In the genomic region with DNA sequence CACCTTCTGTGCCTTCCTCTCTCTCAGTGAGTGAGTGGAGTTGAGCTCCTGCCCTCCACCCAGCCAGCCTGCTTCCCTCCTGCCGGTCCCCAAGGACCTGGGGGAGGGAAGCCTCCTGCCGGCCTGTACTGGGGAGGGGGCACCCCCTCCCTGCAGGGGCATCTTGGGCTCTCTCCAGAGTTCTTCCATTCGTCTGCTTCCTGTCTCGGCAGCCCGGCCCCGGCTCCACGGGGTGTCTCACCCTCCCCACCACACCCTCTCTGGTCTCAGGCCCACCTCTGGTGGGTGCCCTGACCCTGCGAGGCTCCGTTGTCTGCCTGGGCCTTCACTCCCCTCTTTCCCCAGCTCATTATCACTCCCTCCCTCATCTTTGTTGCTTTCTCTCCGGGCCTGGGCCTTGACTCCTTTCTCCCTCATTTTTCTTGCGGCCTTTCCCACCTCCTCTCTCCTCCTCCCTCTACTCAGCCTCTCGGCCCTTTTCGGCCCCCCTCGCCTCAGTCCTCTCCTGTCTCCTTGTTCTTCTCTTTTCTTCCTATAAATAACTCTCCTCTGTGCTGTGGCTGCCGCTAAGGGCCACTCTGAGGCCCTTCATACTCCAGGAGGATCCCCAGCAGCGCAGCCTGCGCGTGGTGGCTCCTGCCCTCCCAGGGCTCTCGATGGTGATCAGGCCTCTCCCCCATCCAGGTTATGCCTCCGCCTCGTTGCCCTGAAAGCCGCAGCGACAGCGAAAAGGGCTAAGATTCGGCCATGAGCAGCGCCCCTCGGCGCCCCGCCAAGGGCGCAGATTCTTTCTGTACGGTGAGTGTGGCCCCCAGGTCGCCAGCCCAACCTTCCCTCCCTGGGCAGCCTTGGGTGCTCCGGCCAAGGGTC, we compare ENCODE assay signal across 1 cellular context.
A peak's percentile ranks its signal among the peaks of the same experiment; 100 is the strongest.
TF ChIP-seq lines count a peak whose summit lies in the region.

No MANE protein-coding gene starts in this region.

TF ChIP-seq in K562, 482 proteins besides CTCF, POLR2A, EP300 and RAD21 (continued from another document):
- TF ChIP-seq, protein P1, sequence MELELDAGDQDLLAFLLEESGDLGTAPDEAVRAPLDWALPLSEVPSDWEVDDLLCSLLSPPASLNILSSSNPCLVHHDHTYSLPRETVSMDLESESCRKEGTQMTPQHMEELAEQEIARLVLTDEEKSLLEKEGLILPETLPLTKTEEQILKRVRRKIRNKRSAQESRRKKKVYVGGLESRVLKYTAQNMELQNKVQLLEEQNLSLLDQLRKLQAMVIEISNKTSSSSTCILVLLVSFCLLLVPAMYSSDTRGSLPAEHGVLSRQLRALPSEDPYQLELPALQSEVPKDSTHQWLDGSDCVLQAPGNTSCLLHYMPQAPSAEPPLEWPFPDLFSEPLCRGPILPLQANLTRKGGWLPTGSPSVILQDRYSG (tag; conservative IDR thresholded peaks at IDR 0.05; ENCODE audit: low read depth) = 0 out of 2 replicates have a peak, but pooled peaks have one; percentile 31
- TF ChIP-seq POLR2B (IDR thresholded peaks at IDR 0.05; ENCODE audit: low read depth, partially characterized antibody) = peak; percentile 14
- no peak for TF ChIP-seq ZNF140 (CRISPR knock-in tag; IDR thresholded peaks at IDR 0.05)
- no peak for TF ChIP-seq ZNF717 (CRISPR knock-in tag; IDR thresholded peaks at IDR 0.05)
- no peak for TF ChIP-seq CEBPG (CRISPR knock-in tag; IDR thresholded peaks at IDR 0.05)
- no peak for TF ChIP-seq CEBPG (tag; conservative IDR thresholded peaks at IDR 0.05 in 1 of 2, IDR thresholded peaks at IDR 0.05 in 1 of 2)
- TF ChIP-seq ZNF668 (CRISPR knock-in tag; IDR thresholded peaks at IDR 0.05) = no peak
- no peak for TF ChIP-seq ZNF354B (CRISPR knock-in tag; IDR thresholded peaks at IDR 0.05)
- TF ChIP-seq, protein P2, sequence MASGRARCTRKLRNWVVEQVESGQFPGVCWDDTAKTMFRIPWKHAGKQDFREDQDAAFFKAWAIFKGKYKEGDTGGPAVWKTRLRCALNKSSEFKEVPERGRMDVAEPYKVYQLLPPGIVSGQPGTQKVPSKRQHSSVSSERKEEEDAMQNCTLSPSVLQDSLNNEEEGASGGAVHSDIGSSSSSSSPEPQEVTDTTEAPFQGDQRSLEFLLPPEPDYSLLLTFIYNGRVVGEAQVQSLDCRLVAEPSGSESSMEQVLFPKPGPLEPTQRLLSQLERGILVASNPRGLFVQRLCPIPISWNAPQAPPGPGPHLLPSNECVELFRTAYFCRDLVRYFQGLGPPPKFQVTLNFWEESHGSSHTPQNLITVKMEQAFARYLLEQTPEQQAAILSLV (tag; IDR thresholded peaks at IDR 0.05) = no peak
- TF ChIP-seq, protein P3, sequence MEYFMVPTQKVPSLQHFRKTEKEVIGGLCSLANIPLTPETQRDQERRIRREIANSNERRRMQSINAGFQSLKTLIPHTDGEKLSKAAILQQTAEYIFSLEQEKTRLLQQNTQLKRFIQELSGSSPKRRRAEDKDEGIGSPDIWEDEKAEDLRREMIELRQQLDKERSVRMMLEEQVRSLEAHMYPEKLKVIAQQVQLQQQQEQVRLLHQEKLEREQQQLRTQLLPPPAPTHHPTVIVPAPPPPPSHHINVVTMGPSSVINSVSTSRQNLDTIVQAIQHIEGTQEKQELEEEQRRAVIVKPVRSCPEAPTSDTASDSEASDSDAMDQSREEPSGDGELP (CRISPR knock-in tag; IDR thresholded peaks at IDR 0.05; ENCODE audit: borderline replicate concordance) = 0 out of 2 replicates have a peak, but pooled peaks have one; percentile 2
- 0 out of 2 replicates have a peak, but pooled peaks have one; percentile 41 for TF ChIP-seq SREBF2 (CRISPR knock-in tag; IDR thresholded peaks at IDR 0.05)
- TF ChIP-seq POLR2G (IDR thresholded peaks at IDR 0.05; ENCODE audit: low read depth, low read length) = peak; percentile 43
- TF ChIP-seq ZNF41 (CRISPR knock-in tag; conservative IDR thresholded peaks at IDR 0.05) = no peak
- TF ChIP-seq, protein P4, sequence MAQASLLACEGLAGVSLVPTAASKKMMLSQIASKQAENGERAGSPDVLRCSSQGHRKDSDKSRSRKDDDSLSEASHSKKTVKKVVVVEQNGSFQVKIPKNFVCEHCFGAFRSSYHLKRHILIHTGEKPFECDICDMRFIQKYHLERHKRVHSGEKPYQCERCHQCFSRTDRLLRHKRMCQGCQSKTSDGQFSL (CRISPR knock-in tag; IDR thresholded peaks at IDR 0.05) = 0 out of 2 replicates have a peak, but pooled peaks have one; percentile 60
- TF ChIP-seq, protein P4 (tag; IDR thresholded peaks at IDR 0.05) = no peak
- TF ChIP-seq CBFB (CRISPR knock-in tag; IDR thresholded peaks at IDR 0.05) = 0 out of 2 replicates have a peak, but pooled peaks have one; percentile 3
- TF ChIP-seq, protein P5, sequence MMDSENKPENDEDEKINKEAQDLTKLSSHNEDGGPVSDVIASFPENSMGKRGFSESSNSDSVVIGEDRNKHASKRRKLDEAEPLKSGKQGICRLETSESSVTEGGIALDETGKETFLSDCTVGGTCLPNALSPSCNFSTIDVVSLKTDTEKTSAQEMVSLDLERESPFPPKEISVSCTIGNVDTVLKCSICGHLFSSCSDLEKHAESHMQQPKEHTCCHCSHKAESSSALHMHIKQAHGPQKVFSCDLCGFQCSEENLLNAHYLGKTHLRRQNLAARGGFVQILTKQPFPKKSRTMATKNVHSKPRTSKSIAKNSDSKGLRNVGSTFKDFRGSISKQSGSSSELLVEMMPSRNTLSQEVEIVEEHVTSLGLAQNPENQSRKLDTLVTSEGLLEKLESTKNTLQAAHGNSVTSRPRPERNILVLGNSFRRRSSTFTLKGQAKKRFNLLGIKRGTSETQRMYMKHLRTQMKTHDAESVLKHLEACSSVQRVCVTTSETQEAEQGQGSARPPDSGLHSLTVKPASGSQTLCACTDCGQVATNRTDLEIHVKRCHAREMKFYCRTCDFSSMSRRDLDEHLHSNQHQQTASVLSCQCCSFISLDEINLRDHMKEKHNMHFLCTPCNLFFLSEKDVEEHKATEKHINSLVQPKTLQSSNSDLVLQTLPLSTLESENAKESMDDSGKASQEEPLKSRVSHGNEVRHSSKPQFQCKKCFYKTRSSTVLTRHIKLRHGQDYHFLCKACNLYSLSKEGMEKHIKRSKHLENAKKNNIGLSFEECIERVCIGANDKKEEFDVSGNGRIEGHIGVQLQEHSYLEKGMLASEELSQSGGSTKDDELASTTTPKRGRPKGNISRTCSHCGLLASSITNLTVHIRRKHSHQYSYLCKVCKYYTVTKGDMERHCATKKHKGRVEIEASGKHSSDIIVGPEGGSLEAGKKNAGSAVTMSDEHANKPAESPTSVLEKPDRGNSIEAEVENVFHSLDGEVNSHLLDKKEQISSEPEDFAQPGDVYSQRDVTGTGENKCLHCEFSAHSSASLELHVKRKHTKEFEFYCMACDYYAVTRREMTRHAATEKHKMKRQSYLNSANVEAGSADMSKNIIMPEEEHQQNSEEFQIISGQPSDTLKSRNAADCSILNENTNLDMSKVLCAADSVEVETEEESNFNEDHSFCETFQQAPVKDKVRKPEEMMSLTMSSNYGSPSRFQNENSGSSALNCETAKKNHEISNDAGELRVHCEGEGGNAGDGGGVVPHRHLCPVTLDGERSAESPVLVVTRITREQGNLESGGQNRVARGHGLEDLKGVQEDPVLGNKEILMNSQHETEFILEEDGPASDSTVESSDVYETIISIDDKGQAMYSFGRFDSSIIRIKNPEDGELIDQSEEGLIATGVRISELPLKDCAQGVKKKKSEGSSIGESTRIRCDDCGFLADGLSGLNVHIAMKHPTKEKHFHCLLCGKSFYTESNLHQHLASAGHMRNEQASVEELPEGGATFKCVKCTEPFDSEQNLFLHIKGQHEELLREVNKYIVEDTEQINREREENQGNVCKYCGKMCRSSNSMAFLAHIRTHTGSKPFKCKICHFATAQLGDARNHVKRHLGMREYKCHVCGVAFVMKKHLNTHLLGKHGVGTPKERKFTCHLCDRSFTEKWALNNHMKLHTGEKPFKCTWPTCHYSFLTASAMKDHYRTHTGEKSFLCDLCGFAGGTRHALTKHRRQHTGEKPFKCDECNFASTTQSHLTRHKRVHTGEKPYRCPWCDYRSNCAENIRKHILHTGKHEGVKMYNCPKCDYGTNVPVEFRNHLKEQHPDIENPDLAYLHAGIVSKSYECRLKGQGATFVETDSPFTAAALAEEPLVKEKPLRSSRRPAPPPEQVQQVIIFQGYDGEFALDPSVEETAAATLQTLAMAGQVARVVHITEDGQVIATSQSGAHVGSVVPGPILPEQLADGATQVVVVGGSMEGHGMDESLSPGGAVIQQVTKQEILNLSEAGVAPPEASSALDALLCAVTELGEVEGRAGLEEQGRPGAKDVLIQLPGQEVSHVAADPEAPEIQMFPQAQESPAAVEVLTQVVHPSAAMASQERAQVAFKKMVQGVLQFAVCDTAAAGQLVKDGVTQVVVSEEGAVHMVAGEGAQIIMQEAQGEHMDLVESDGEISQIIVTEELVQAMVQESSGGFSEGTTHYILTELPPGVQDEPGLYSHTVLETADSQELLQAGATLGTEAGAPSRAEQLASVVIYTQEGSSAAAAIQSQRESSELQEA (IDR thresholded peaks at IDR 0.05; ENCODE audit: low read depth) = peak; percentile 78
- TF ChIP-seq CHCHD3 (CRISPR knock-in tag; IDR thresholded peaks at IDR 0.05) = 0 out of 2 replicates have a peak, but pooled peaks have one; percentile 6
- TF ChIP-seq ZNF12 (CRISPR knock-in tag; IDR thresholded peaks at IDR 0.05) = peak; percentile 59; the same call in 1 of the 2 replicates
- peak; percentile 52; the same call in 1 of the 2 replicates for TF ChIP-seq HLTF (IDR thresholded peaks at IDR 0.05)
- no peak for TF ChIP-seq PURB (CRISPR knock-in tag; IDR thresholded peaks at IDR 0.05; ENCODE audit: low read depth)
- TF ChIP-seq TCF7L2 (IDR thresholded peaks at IDR 0.05; ENCODE audit: low read depth, low read length) = no peak
- TF ChIP-seq MEIS2 (IDR thresholded peaks at IDR 0.05; ENCODE audit: partially characterized antibody) = no peak
- peak in 1 of 3 experiments; percentile 8 for TF ChIP-seq YY1 (IDR thresholded peaks at IDR 0.05; ENCODE audit: borderline replicate concordance in 1 of 3, control insufficient read depth in 1 of 3, extremely low read depth in 1 of 3, insufficient read depth in 3 of 3, insufficient read length in 1 of 3, insufficient replicate concordance in 2 of 3, low read depth in 1 of 3, low read length in 2 of 3)
- TF ChIP-seq, protein P6, sequence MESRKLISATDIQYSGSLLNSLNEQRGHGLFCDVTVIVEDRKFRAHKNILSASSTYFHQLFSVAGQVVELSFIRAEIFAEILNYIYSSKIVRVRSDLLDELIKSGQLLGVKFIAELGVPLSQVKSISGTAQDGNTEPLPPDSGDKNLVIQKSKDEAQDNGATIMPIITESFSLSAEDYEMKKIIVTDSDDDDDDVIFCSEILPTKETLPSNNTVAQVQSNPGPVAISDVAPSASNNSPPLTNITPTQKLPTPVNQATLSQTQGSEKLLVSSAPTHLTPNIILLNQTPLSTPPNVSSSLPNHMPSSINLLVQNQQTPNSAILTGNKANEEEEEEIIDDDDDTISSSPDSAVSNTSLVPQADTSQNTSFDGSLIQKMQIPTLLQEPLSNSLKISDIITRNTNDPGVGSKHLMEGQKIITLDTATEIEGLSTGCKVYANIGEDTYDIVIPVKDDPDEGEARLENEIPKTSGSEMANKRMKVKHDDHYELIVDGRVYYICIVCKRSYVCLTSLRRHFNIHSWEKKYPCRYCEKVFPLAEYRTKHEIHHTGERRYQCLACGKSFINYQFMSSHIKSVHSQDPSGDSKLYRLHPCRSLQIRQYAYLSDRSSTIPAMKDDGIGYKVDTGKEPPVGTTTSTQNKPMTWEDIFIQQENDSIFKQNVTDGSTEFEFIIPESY (CRISPR knock-in tag; IDR thresholded peaks at IDR 0.05) = no peak
- TF ChIP-seq TSC22D4 (tag; IDR thresholded peaks at IDR 0.05) = no peak
- peak; percentile 34 for TF ChIP-seq PCBP1 (IDR thresholded peaks at IDR 0.05; ENCODE audit: low read depth, low read length, poor library complexity, severe bottlenecking)
- TF ChIP-seq RBFOX2 (IDR thresholded peaks at IDR 0.05; ENCODE audit: low read depth, low read length) = peak; percentile 56
- 0 out of 4 replicates have a peak, but pooled peaks of 1 of the 2 experiments have one; percentile 16 for TF ChIP-seq MAZ (CRISPR knock-in tag; conservative IDR thresholded peaks at IDR 0.05 in 1 of 2, IDR thresholded peaks at IDR 0.05 in 1 of 2)
- TF ChIP-seq FOXK2 (conservative IDR thresholded peaks at IDR 0.05 in 1 of 2, IDR thresholded peaks at IDR 0.05 in 1 of 2; ENCODE audit: low read depth in 2 of 2) = 0 out of 4 replicates have a peak, but pooled peaks of 1 of the 2 experiments have one; percentile 14
- TF ChIP-seq HCFC1 (IDR thresholded peaks at IDR 0.05; ENCODE audit: low read depth, low read length) = no peak
- TF ChIP-seq GATAD2A (IDR thresholded peaks at IDR 0.05) = no peak
- TF ChIP-seq, protein P7, sequence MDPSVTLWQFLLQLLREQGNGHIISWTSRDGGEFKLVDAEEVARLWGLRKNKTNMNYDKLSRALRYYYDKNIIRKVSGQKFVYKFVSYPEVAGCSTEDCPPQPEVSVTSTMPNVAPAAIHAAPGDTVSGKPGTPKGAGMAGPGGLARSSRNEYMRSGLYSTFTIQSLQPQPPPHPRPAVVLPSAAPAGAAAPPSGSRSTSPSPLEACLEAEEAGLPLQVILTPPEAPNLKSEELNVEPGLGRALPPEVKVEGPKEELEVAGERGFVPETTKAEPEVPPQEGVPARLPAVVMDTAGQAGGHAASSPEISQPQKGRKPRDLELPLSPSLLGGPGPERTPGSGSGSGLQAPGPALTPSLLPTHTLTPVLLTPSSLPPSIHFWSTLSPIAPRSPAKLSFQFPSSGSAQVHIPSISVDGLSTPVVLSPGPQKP (CRISPR knock-in tag; IDR thresholded peaks at IDR 0.05) = no peak
- no peak for TF ChIP-seq ELF4 (CRISPR knock-in tag; IDR thresholded peaks at IDR 0.05)
